Comparison of ENCODE assay signal across 19 cellular contexts in genomic region chr2:216967889-216968288, GRCh38.
"Had no signal": no experiment of that assay in that cellular context is flagged by ENCODE, and none has a peak within 500 bp of the region (broad histone marks: within the 10 kb centered on the region; RNA-seq: fewer than 3 reads in every experiment).

No MANE protein-coding gene starts in this region.

- DNase-seq: dermis blood vessel endothelial cell; dorsolateral prefrontal cortex; effector CD4-positive, alpha-beta T cell; effector memory CD4-positive, alpha-beta T cell; foreskin keratinocyte; hypothalamus; immature natural killer cell; islet precursor cell; kidney; kidney glomerular epithelial cell; left lung; lower lobe of right lung; mesenchymal stem cell; mucosa of descending colon had no signal

- H3K4me1 ChIP-seq: foreskin keratinocyte had no signal

- H3K9me3 ChIP-seq: esophagus muscularis mucosa, left lung, lower lobe of right lung, mucosa of descending colon had no signal

- H3K4me2 ChIP-seq: hepatocyte had no signal

- H3K27me3 ChIP-seq: esophagus muscularis mucosa, gastroesophageal sphincter, heart left ventricle, hepatocyte, left lung had no signal

- H3K27ac ChIP-seq: coronary artery, dorsolateral prefrontal cortex, esophagus muscularis mucosa, foreskin keratinocyte, gastroesophageal sphincter, heart left ventricle, hepatocyte, left lung, lower lobe of right lung had no signal

- H3K4me3 ChIP-seq: coronary artery, dorsolateral prefrontal cortex, esophagus muscularis mucosa, gastroesophageal sphincter, heart left ventricle, hepatocyte, left lung, lower lobe of right lung, mucosa of descending colon had no signal

- H3K36me3 ChIP-seq: esophagus muscularis mucosa, gastroesophageal sphincter, heart left ventricle, left lung, lower lobe of right lung had no signal

- ATAC-seq: foreskin keratinocyte, gastroesophageal sphincter, left lung, mucosa of descending colon had no signal
